1 cellular context compared by ENCODE assay signal in the genomic region with DNA sequence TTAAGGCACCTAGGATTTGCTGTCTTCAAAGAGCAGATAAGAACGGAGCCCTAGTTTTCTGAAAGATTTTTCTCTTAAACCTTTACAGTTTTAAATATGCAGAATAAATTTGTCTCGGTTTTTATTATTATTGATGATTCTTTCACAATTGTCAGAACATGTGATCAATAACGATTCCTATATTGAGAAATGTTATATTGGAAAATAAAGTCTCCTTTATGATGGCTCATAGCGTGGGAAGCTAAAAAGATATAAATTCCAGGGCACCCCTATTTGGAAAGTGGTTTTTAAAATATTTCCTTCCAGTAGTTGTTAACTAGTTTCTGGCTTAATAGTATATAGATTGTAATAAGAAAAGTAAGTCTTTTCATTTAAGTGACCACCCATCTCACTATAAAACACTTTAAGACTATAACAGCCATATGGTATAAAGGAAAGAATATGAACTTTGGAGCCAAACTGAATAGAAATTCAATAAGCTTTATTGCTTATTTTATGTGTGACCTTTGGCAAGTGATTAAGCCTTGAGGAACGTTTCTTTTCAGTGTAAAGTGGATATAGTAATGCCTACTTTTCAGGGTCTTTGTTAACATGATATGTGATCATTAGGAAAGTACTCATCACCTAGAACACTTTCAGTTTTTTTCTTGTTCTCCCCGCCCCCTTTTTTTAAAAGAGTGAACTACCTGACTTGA.
TF ChIP-seq lines count a peak whose summit lies in the region.

No MANE protein-coding gene starts in this region.

TF ChIP-seq in SK-N-SH, 30 proteins besides CTCF, POLR2A, EP300 and RAD21 (continued from another document):
- TF ChIP-seq, protein P1, sequence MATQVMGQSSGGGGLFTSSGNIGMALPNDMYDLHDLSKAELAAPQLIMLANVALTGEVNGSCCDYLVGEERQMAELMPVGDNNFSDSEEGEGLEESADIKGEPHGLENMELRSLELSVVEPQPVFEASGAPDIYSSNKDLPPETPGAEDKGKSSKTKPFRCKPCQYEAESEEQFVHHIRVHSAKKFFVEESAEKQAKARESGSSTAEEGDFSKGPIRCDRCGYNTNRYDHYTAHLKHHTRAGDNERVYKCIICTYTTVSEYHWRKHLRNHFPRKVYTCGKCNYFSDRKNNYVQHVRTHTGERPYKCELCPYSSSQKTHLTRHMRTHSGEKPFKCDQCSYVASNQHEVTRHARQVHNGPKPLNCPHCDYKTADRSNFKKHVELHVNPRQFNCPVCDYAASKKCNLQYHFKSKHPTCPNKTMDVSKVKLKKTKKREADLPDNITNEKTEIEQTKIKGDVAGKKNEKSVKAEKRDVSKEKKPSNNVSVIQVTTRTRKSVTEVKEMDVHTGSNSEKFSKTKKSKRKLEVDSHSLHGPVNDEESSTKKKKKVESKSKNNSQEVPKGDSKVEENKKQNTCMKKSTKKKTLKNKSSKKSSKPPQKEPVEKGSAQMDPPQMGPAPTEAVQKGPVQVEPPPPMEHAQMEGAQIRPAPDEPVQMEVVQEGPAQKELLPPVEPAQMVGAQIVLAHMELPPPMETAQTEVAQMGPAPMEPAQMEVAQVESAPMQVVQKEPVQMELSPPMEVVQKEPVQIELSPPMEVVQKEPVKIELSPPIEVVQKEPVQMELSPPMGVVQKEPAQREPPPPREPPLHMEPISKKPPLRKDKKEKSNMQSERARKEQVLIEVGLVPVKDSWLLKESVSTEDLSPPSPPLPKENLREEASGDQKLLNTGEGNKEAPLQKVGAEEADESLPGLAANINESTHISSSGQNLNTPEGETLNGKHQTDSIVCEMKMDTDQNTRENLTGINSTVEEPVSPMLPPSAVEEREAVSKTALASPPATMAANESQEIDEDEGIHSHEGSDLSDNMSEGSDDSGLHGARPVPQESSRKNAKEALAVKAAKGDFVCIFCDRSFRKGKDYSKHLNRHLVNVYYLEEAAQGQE (IDR thresholded peaks at IDR 0.05; ENCODE audit: low read depth, low read length) = no peak
- no peak for TF ChIP-seq MXI1 (IDR thresholded peaks at IDR 0.05; ENCODE audit: low read depth, low read length)
- no peak for TF ChIP-seq TEAD4 (IDR thresholded peaks at IDR 0.05; ENCODE audit: borderline replicate concordance, insufficient read depth)
- TF ChIP-seq, protein P2, sequence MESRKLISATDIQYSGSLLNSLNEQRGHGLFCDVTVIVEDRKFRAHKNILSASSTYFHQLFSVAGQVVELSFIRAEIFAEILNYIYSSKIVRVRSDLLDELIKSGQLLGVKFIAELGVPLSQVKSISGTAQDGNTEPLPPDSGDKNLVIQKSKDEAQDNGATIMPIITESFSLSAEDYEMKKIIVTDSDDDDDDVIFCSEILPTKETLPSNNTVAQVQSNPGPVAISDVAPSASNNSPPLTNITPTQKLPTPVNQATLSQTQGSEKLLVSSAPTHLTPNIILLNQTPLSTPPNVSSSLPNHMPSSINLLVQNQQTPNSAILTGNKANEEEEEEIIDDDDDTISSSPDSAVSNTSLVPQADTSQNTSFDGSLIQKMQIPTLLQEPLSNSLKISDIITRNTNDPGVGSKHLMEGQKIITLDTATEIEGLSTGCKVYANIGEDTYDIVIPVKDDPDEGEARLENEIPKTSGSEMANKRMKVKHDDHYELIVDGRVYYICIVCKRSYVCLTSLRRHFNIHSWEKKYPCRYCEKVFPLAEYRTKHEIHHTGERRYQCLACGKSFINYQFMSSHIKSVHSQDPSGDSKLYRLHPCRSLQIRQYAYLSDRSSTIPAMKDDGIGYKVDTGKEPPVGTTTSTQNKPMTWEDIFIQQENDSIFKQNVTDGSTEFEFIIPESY (IDR thresholded peaks at IDR 0.05; ENCODE audit: borderline replicate concordance, low read depth) = no peak
- no peak for TF ChIP-seq JUND (IDR thresholded peaks at IDR 0.05)
- TF ChIP-seq, protein P3, sequence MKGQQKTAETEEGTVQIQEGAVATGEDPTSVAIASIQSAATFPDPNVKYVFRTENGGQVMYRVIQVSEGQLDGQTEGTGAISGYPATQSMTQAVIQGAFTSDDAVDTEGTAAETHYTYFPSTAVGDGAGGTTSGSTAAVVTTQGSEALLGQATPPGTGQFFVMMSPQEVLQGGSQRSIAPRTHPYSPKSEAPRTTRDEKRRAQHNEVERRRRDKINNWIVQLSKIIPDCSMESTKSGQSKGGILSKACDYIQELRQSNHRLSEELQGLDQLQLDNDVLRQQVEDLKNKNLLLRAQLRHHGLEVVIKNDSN (IDR thresholded peaks at IDR 0.05; ENCODE audit: borderline replicate concordance, low read depth) = no peak
- TF ChIP-seq SIN3A (IDR thresholded peaks at IDR 0.05; ENCODE audit: borderline replicate concordance, low read depth, low read length) = no peak
- no peak for TF ChIP-seq YY1 (IDR thresholded peaks at IDR 0.05; ENCODE audit: low read depth)
- TF ChIP-seq POLR2AphosphoS5 (IDR thresholded peaks at IDR 0.05; ENCODE audit: low read depth, low read length) = no peak
- no peak for TF ChIP-seq FOXJ3 (CRISPR knock-in tag; IDR thresholded peaks at IDR 0.05)
- no peak for TF ChIP-seq MEF2A (IDR thresholded peaks at IDR 0.05; ENCODE audit: borderline replicate concordance, low read depth)
- TF ChIP-seq CHD2 (IDR thresholded peaks at IDR 0.05; ENCODE audit: low read length, partially characterized antibody) = no peak
- no peak for TF ChIP-seq NRF1 (IDR thresholded peaks at IDR 0.05; ENCODE audit: low read depth, low read length)
